ENCODE assay signal across 30 cellular contexts in genomic region chr1:4309676-4310320, GRCh38.
DNase-seq lines count a peak whose midpoint lies in the region; ATAC-seq and TF ChIP-seq lines count a peak whose summit lies in the region.
"Had no signal": no experiment of that assay in that cellular context is flagged by ENCODE, and none has a peak within 500 bp of the region (broad histone marks: within the 10 kb centered on the region; RNA-seq: fewer than 3 reads in every experiment).

No MANE protein-coding gene starts in this region.

- H3K4me3 ChIP-seq in uterus = no peak overlapping the region
- H3K4me3 ChIP-seq: A549, body of pancreas, dorsolateral prefrontal cortex, GM23248, ovary, SK-N-MC, upper lobe of left lung had no signal

- H3K9me3 ChIP-seq in uterus = no peaks in the 10 kb centered on the region
- H3K9me3 ChIP-seq: A549, body of pancreas had no signal

- TF ChIP-seq CTCF in uterus (IDR thresholded peaks at IDR 0.05) = no peak

- TF ChIP-seq POLR2A in erythroblast (IDR thresholded peaks at IDR 0.05; ENCODE audit: low read length) = no peak
- no peak for TF ChIP-seq POLR2A in uterus (IDR thresholded peaks at IDR 0.05)

- intact Hi-C loops in uterus (cut with DNase I; ENCODE audit: low total_unique reads) = no loop called here

- H3K27me3 ChIP-seq in uterus = no peaks in the 10 kb centered on the region
- H3K27me3 ChIP-seq: body of pancreas, ovary, upper lobe of left lung had no signal

- H3K4me1 ChIP-seq in uterus = no peaks in the 10 kb centered on the region
- H3K4me1 ChIP-seq: A549, body of pancreas, upper lobe of left lung had no signal

- no peak for ATAC-seq in GM18498 (IDR thresholded peaks at IDR 0.05; ENCODE audit: unreplicated experiment)
- ATAC-seq: A549, body of pancreas, left cardiac atrium, PC-3, WTC11 had no signal

- H3K36me3 ChIP-seq in uterus = no peaks in the 10 kb centered on the region
- H3K36me3 ChIP-seq: ovary, upper lobe of left lung had no signal

- peak; percentile 30 for DNase-seq in activated effector memory CD4-positive, alpha-beta T cell treated with anti-CD3 and anti-CD28 coated beads, Interleukin-2, amount 50 U/mL, for 16 hours
- DNase-seq in activated effector memory CD4-positive, alpha-beta T cell treated with Interleukin-2 at 50 U/mL for 16 hours = no peak
- DNase-seq in NAMALWA (ENCODE audit: low spot score) (peak; percentile 29), left kidney (ENCODE audit: low read depth, low spot score) (peak; percentile 51), erythroblast (lab: John Stamatoyannopoulos, UW) (no peak), COR-L47 (lab: John Stamatoyannopoulos, UW) (no peak), uterus (no peak)
- DNase-seq: activated CD4-positive, alpha-beta T cell treated with anti-CD3 and anti-CD28 coated beads, Interleukin-2, amount 50 U/mL, for 1 hour; activated naive CD4-positive, alpha-beta T cell treated with Interleukin-2 at 50 U/mL for 16 hours; activated T-cell treated with anti-CD3 and anti-CD28 coated beads, Interleukin-2, amount 50 U/mL, for 1 hour; body of pancreas; CD4-positive, alpha-beta memory T cell; cerebellar nuclear complex; DMS 273 treated with DMSO at 0.1 percent for 48 hours; dorsolateral prefrontal cortex; GM23248; hippocampal formation; left cardiac atrium; mammary epithelial cell; NCI-H1048; NCI-H524; ovary; PC-3; stimulated activated CD4-positive, alpha-beta T cell treated with anti-CD3 and anti-CD28 coated beads, Interleukin-15, amount 100 ng/mL, for 24 hours; stimulated activated CD4-positive, alpha-beta T cell treated with anti-CD3 and anti-CD28 coated beads, Interleukin-4, amount 100 ng/mL, for 4 hours; upper lobe of left lung had no signal

- no peak overlapping the region for H3K27ac ChIP-seq in uterus
- H3K27ac ChIP-seq: A549, body of pancreas, dorsolateral prefrontal cortex, GM23248, ovary, SK-N-MC, upper lobe of left lung had no signal

Comparison
In these comparisons a context has a peak if more than half of its experiments do, and no peak if none do; other contexts are left out.
1. DNase-seq: peak in activated effector memory CD4-positive, alpha-beta T cell treated with anti-CD3 and anti-CD28 coated beads, Interleukin-2, amount 50 U/mL, for 16 hours (single experiment), NAMALWA (single experiment) and left kidney (single experiment); none in activated effector memory CD4-positive, alpha-beta T cell treated with Interleukin-2 at 50 U/mL for 16 hours (single experiment), erythroblast (0 of 2), COR-L47 (single experiment) and uterus (0 of 2).